ENCODE assay signal across 9 cellular contexts in the genomic region with DNA sequence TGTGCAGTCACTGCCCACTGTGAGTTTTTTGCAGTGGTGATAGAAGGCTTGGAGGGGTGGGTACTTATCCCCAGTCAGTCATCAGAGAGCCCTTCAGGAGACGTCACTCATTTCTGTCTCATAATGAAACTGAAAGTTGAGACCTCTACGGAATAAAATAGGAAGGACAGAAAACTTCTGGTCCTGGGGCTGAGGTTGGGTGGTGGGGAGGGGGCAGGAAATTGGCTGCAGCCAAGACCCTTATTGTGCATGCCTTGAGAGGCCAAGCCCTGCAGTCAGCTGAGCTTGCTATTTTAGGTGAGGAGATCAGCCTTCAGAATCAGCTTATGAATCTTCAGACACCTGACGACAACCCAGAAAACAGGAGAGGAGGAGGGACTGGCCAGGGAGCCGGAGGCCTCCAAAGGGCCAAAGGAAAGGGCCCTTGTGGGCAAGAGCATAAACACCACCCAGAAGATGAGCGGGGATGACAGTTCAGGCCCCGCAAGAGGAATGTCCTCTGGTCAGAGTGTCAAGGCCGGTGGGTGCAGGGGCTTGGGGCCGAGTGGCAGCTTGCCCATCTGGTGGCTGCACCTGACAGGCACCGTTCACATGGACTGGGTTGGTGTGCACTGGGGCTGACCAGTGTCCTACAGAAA. TPM values are rescaled to one million over a fixed set of nuclear protein-coding genes. Genes with fewer than 3 reads are reported as not detected.
DNase-seq lines count a peak whose midpoint lies in the region; ATAC-seq, FAIRE-seq and TF ChIP-seq lines count a peak whose summit lies in the region.
"Had no signal": no experiment of that assay in that cellular context is flagged by ENCODE, and none has a peak within 500 bp of the region (broad histone marks: within the 10 kb centered on the region; RNA-seq: fewer than 3 reads in every experiment).

No MANE protein-coding gene starts in this region.

- H3K27me3 ChIP-seq in Loucy (ENCODE audit: insufficient read depth, low read length, poor library complexity, severe bottlenecking) (no peaks in the 10 kb centered on the region), HepG2 (ENCODE audit: control insufficient read depth in 1 of 2, insufficient read depth in 2 of 2, low read length in 2 of 2) (peaks cover 0 to 11% of the 10 kb centered on the region in 2 experiments; a peak in 1 of 5 replicates), adrenal gland (peaks cover 3% of the 10 kb centered on the region)

- CTCF ChIA-PET in HepG2 (lab: Yijun Ruan, JAX; ENCODE audit: low intra/inter-chr PET ratio, low total read pairs) = no interaction called here

- TF ChIP-seq POLR2A in HepG2 (IDR thresholded peaks at IDR 0.05; ENCODE audit: insufficient read depth in 1 of 2, low read depth in 2 of 2, low read length in 2 of 2) (no peak), adrenal gland (IDR thresholded peaks at IDR 0.05) (no peak)

- no peak overlapping the region for H3K27ac ChIP-seq in HepG2 (ENCODE audit: extremely low read length, insufficient read depth, low read length)
- H3K27ac ChIP-seq in adrenal gland = peak overlapping the region in 2 of 5 donors; percentile 15 to 44

- ATAC-seq in GM21515 (IDR thresholded peaks at IDR 0.05; ENCODE audit: unreplicated experiment) = peak; percentile 64
- ATAC-seq in HepG2 = peak; percentile 63

- H3K4me3 ChIP-seq in Loucy (ENCODE audit: low read length, poor library complexity, severe bottlenecking) (peak overlapping the region; percentile 29), HepG2 (replicated peaks in 1 of 3; ENCODE audit: insufficient read depth in 1 of 3, low read depth in 2 of 3, low read length in 3 of 3) (peak overlapping the region in 2 of 3 experiments; percentile 15 to 54; a peak in 3 of 6 replicates), adrenal gland (no peak overlapping the region)

- POLR2A ChIA-PET in HepG2 (lab: Yijun Ruan, JAX) = no interaction called here

- H3K4me1 ChIP-seq in Loucy (ENCODE audit: insufficient read depth, low read length, poor library complexity, severe bottlenecking) (peaks cover 11% of the 10 kb centered on the region), HepG2 (ENCODE audit: insufficient read depth, low read length) (no peaks in the 10 kb centered on the region), adrenal gland (replicated peaks in 1 of 2) (no peaks in the 10 kb centered on the region)

- TF ChIP-seq CTCF in GM13976 (IDR thresholded peaks at IDR 0.05; ENCODE audit: borderline replicate concordance, control extremely low read depth, extremely low read depth, insufficient read depth, missing control alignments) = no peak
- TF ChIP-seq CTCF in Loucy (conservative IDR thresholded peaks at IDR 0.05; ENCODE audit: low read length) = no peak
- no peak for TF ChIP-seq CTCF in HepG2 (CRISPR knock-in tag; IDR thresholded peaks at IDR 0.05)
- no peak for TF ChIP-seq CTCF in adrenal gland (IDR thresholded peaks at IDR 0.05)

- no peak for FAIRE-seq in HepG2 (lab: Jason Lieb, UNC)
- no peak for FAIRE-seq in frontal cortex (lab: Jason Lieb, UNC)
- FAIRE-seq: astrocyte had no signal

- H3K9ac ChIP-seq in Loucy (ENCODE audit: low read depth, low read length, poor library complexity, severe bottlenecking) = peak overlapping the region; percentile 38
- H3K9ac ChIP-seq in HepG2 (ENCODE audit: insufficient read depth, low read depth, low read length) = no peak overlapping the region

- H3K4me2 ChIP-seq in Loucy (ENCODE audit: low read depth, low read length, poor library complexity, severe bottlenecking) (peak overlapping the region; percentile 39), HepG2 (ENCODE audit: low read depth, low read length) (peak overlapping the region; percentile 68)

- no peak for TF ChIP-seq RAD21 in HepG2 (CRISPR knock-in tag; IDR thresholded peaks at IDR 0.05)

- in situ Hi-C loops in GM13976 (cut with MboI; ENCODE audit: low sequenced_read_pairs, unreplicated experiment) (no loop called here), HepG2 (cut with HindIII; ENCODE audit: extremely low pct_ligation_motif_present, low pct_unique_long_range_greater_than_20kb) (no loop called here)

- H3F3A ChIP-seq in Loucy (ENCODE audit: low read depth) = no peaks in the 10 kb centered on the region

- H3K9me3 ChIP-seq in Loucy (ENCODE audit: insufficient read depth, low read depth, low read length) = no peaks in the 10 kb centered on the region
- H3K9me3 ChIP-seq in HepG2 (ENCODE audit: low read length) = no peaks in the 10 kb centered on the region
- H3K9me3 ChIP-seq in adrenal gland (replicated peaks in 1 of 3) = no peaks in the 10 kb centered on the region

- BruUV-seq in HepG2 (replicated peaks; lab: Mats Ljungman, UMichigan) = no TSS peak

- WGBS in HepG2 (ENCODE audit: low lambda C conversion rate) = 10% methylated on average over 6 of the region's 9 CpGs
- 66 to 73% (median 69%) methylated on average over 9 of the region's 9 CpGs for WGBS in adrenal gland, 4 donors

- H4K20me1 ChIP-seq in Loucy (ENCODE audit: insufficient read depth, low read length, poor library complexity, severe bottlenecking) = no peaks in the 10 kb centered on the region
- no peaks in the 10 kb centered on the region for H4K20me1 ChIP-seq in HepG2 (ENCODE audit: insufficient read depth, low read length)

- H3K9me2 ChIP-seq in Loucy (replicated peaks; ENCODE audit: low read depth, low read length) = no peaks in the 10 kb centered on the region

- H2AFZ ChIP-seq in Loucy (ENCODE audit: low read length) (peak overlapping the region; percentile 86), HepG2 (ENCODE audit: low read length) (peak overlapping the region; percentile 3)

- H3K36me3 ChIP-seq in Loucy (ENCODE audit: insufficient read depth, low read length) (no peaks in the 10 kb centered on the region), HepG2 (replicated peaks in 1 of 2; ENCODE audit: control insufficient read depth in 1 of 2, insufficient read depth in 2 of 2, low read length in 2 of 2) (no peaks in the 10 kb centered on the region), adrenal gland (replicated peaks in 1 of 2) (no peaks in the 10 kb centered on the region)

- no peak for TF ChIP-seq EP300 in HepG2 (IDR thresholded peaks at IDR 0.05; ENCODE audit: low read depth in 2 of 2, low read length in 2 of 2)
- no peak for TF ChIP-seq EP300 in HepG2 (CRISPR knock-in tag; IDR thresholded peaks at IDR 0.05; ENCODE audit: borderline replicate concordance)

- no peaks in the 10 kb centered on the region for H3K79me2 ChIP-seq in Loucy (ENCODE audit: insufficient read depth, low read length)
- no peaks in the 10 kb centered on the region for H3K79me2 ChIP-seq in HepG2 (ENCODE audit: insufficient read depth, low read length)

- intact Hi-C loops in HepG2 (cut with micrococcal nuclease; ENCODE audit: unreplicated experiment) (no loop called here), adrenal gland (cut with DNase I) (no loop called here)

- peak; percentile 84 for DNase-seq in GM13976 (ENCODE audit: low spot score)
- no peak for DNase-seq in HepG2 (ENCODE audit: low spot score)
- no peak for DNase-seq in frontal cortex (ENCODE audit: low spot score in 2 of 2)
- DNase-seq in adrenal gland = no peak
- no peak for DNase-seq in NCI-H187 (lab: John Stamatoyannopoulos, UW)
- DNase-seq in HCEC 1CT = no peak

TF ChIP-seq in HepG2, 621 proteins besides CTCF, POLR2A, EP300 and RAD21:
- TF ChIP-seq TGIF2 (CRISPR knock-in tag; IDR thresholded peaks at IDR 0.05) (no peak), ZNF883 (CRISPR knock-in tag; IDR thresholded peaks at IDR 0.05; ENCODE audit: not compliant biosample characterization) (no peak), ZNF788 (CRISPR knock-in tag; IDR thresholded peaks at IDR 0.05; ENCODE audit: borderline replicate concordance) (no peak)
TF ChIP-seq in HepG2: peak in this region for 0.

RNA-seq across cellular contexts. Expression of a gene that starts 17.9 kb away (rescaled TPM):
- total RNA-seq in HepG2 (2016; rRNA removed; fragmentation: Illumina TruSeq; extraction: Trizol) (not detected in 2 replicates), frontal cortex (2.9 TPM), adrenal gland (10 to 100 TPM; 11.2 to 58.2 (median 19.7) TPM)
- not detected in 2 replicates for total RNA-seq in HepG2 (2016; cell fraction: cytosol; rRNA removed; fragmentation: Illumina TruSeq; extraction: Trizol; ENCODE audit: low read depth)
- total RNA-seq in HepG2 (2016; cell fraction: insoluble cytoplasmic fraction; rRNA removed; fragmentation: Illumina TruSeq; extraction: Trizol) = not detected in 2 replicates
- total RNA-seq in HepG2 (2016; cell fraction: membrane; rRNA removed; fragmentation: Illumina TruSeq; extraction: Trizol) = not detected in 2 replicates
- total RNA-seq in HepG2 (2016; cell fraction: nucleus; rRNA removed; fragmentation: Illumina TruSeq; extraction: Trizol) = not detected in 2 replicates
- polyA plus RNA-seq in HepG2 (2011; rRNA removed) (not detected in 2 replicates), adrenal gland (10 to 100 TPM; 10.7 to 25.6 (median 13.2) TPM)
- not detected in 2 replicates for polyA plus RNA-seq in HepG2 (2011; cell fraction: cytosol; rRNA removed)
- polyA plus RNA-seq in HepG2 (2011; cell fraction: nucleus; rRNA removed) = not detected in 2 replicates
- not detected in 2 replicates for polyA plus RNA-seq in HepG2 (2012)
- polyA plus RNA-seq in HepG2 (2016; cell fraction: cytosol; fragmentation: Illumina TruSeq; extraction: Trizol; ENCODE audit: low read depth) = not detected in 2 replicates
- not detected in 2 replicates for polyA plus RNA-seq in HepG2 (2016; cell fraction: insoluble cytoplasmic fraction; fragmentation: Illumina TruSeq; extraction: Trizol; ENCODE audit: low read depth)
- polyA plus RNA-seq in HepG2 (2016; cell fraction: membrane; fragmentation: Illumina TruSeq; extraction: Trizol; ENCODE audit: low read depth) = not detected in 2 replicates
- not detected in 2 replicates for polyA plus RNA-seq in HepG2 (2016; cell fraction: nucleus; fragmentation: Illumina TruSeq; extraction: Trizol; ENCODE audit: insufficient read depth, low read depth)
- polyA minus RNA-seq in HepG2 (2011; rRNA and poly(A)+ RNA removed; ENCODE audit: low replicate concordance) = not detected in 2 replicates
- polyA minus RNA-seq in HepG2 (2011; cell fraction: cytosol; rRNA and poly(A)+ RNA removed) = not detected in 2 replicates
- not detected in 2 replicates for polyA minus RNA-seq in HepG2 (2011; cell fraction: nucleus; rRNA and poly(A)+ RNA removed)

Comparison
In these comparisons a context has a peak if more than half of its experiments do, and no peak if none do; other contexts are left out.
1. H3K4me3 ChIP-seq: peak in Loucy (single experiment) and HepG2 (2 of 3); none in adrenal gland (0 of 4).